ENCODE assay signal across 8 cellular contexts in the genomic region with DNA sequence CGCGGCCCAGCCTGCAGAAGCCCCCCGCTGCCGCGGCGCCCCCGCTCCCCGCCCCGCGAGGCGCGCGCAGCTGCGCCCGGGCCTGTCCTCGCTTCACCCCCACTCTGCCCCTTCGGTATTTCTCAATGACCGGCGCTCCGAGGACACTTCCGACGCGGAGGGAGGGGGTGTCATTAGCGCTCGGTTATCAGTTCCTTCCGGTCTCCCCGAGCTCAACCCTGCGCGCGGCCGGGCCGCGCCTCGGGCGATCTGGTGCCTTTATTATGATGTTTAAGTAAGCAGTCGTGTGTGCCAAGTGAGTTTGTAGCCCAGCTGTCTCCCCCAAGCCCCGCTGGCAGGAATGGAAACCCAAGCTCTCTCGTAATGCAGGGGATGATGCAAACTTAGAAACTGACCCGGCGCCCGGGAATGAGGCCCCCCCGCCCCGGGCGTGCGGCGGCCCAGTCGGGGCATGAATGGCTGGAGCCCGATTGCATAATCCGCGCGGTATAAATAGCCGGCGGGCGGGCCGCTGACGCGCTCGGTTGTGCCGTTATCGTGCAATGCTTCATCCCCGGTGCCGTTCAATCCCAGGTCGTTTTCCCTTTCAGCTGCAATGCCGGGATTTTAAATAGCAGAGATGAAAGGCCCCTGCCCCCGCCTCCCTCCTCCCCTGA. TPM values are rescaled to one million over a fixed set of nuclear protein-coding genes. Genes with fewer than 3 reads are reported as not detected.
DNase-seq lines count a peak whose midpoint lies in the region; ATAC-seq and TF ChIP-seq lines count a peak whose summit lies in the region.

No MANE protein-coding gene starts in this region.

- H3K27ac ChIP-seq in KMS-11: peak overlapping the region; percentile 79

- H3K27ac Mint-ChIP-seq in activated naive CD4-positive, alpha-beta T cell treated with anti-CD3 and anti-CD28 coated beads, Interleukin-2, amount 50 U/mL, for 72 hours: peak overlapping the region in 1 of 2 donors; percentile 53

- H3K9ac ChIP-seq in KMS-11: peak overlapping the region; percentile 90

- no peaks in the 10 kb centered on the region for H4K20me1 ChIP-seq in KMS-11 (ENCODE audit: insufficient read depth)

- no peak for TF ChIP-seq CTCF in KMS-11 (conservative IDR thresholded peaks at IDR 0.05; ENCODE audit: low read depth, low read length)

- H3K27me3 ChIP-seq in KMS-11 (ENCODE audit: insufficient read depth, low read depth) (peaks cover 10% of the 10 kb centered on the region; the same call in 1 of the 2 replicates), neuron (ENCODE audit: insufficient read depth, low read length) (no peaks in the 10 kb centered on the region)

- ATAC-seq in GM21786 (IDR thresholded peaks at IDR 0.05; ENCODE audit: unreplicated experiment) (peak; percentile 29), HG03469 (IDR thresholded peaks at IDR 0.05; ENCODE audit: unreplicated experiment) (no peak)
- peak; percentile 9 to 19 for ATAC-seq in activated naive CD4-positive, alpha-beta T cell treated with anti-CD3 and anti-CD28 coated beads, Interleukin-2, amount 50 U/mL, for 72 hours

- no peaks in the 10 kb centered on the region for H3K9me3 Mint-ChIP-seq in activated naive CD4-positive, alpha-beta T cell treated with anti-CD3 and anti-CD28 coated beads, Interleukin-2, amount 50 U/mL, for 72 hours

- H3K36me3 ChIP-seq in KMS-11 (ENCODE audit: insufficient read depth) (no peaks in the 10 kb centered on the region), neuron (ENCODE audit: insufficient read depth, low read length) (no peaks in the 10 kb centered on the region)

- peak overlapping the region; percentile 91 for H3K4me2 ChIP-seq in KMS-11

- no peaks in the 10 kb centered on the region for H3K36me3 Mint-ChIP-seq in activated naive CD4-positive, alpha-beta T cell treated with anti-CD3 and anti-CD28 coated beads, Interleukin-2, amount 50 U/mL, for 72 hours

- H3K4me3 ChIP-seq in KMS-11 (IDR thresholded peaks at IDR 0.05; ENCODE audit: insufficient read depth, low read depth, low read length): peak overlapping the region; percentile 89
- peak overlapping the region; percentile 67 for H3K4me3 ChIP-seq in neuron (ENCODE audit: low read length)

- DNase-seq in ELF-1 (ENCODE audit: low read depth, low spot score) (peak; percentile 87), RKO (ENCODE audit: low spot score) (peak; percentile 88), globus pallidus (ENCODE audit: low spot score) (peak; percentile 78)
- DNase-seq in activated naive CD4-positive, alpha-beta T cell treated with anti-CD3 and anti-CD28 coated beads, Interleukin-2, amount 50 U/mL, for 72 hours (ENCODE audit: low spot score in 2 of 2): peak in 1 of 2 donors; percentile 31

- H3K9me3 ChIP-seq in neuron (ENCODE audit: low read length): no peaks in the 10 kb centered on the region

- H3K79me2 ChIP-seq in KMS-11 (ENCODE audit: insufficient read depth, low read depth): no peaks in the 10 kb centered on the region; the same call in 1 of the 2 replicates

- H3K4me1 ChIP-seq in KMS-11 (ENCODE audit: low read depth, poor library complexity, severe bottlenecking): peaks cover 38% of the 10 kb centered on the region
- peaks cover 41% of the 10 kb centered on the region for H3K4me1 ChIP-seq in neuron (ENCODE audit: insufficient read depth, low read length)

- H2AFZ ChIP-seq in KMS-11 (ENCODE audit: low read depth) (peak overlapping the region; percentile 97), neuron (ENCODE audit: low read depth, low read length) (peak overlapping the region; percentile 90)

RNA-seq across cellular contexts. Expression of a gene that starts 3.9 kb away (rescaled TPM):
- 1 to 10 TPM; 3.5 to 8.3 TPM for total RNA-seq in activated naive CD4-positive, alpha-beta T cell treated with anti-CD3 and anti-CD28 coated beads, Interleukin-2, amount 50 U/mL, for 72 hours
